ENCODE assay signal across 1 cellular context in the genomic region with DNA sequence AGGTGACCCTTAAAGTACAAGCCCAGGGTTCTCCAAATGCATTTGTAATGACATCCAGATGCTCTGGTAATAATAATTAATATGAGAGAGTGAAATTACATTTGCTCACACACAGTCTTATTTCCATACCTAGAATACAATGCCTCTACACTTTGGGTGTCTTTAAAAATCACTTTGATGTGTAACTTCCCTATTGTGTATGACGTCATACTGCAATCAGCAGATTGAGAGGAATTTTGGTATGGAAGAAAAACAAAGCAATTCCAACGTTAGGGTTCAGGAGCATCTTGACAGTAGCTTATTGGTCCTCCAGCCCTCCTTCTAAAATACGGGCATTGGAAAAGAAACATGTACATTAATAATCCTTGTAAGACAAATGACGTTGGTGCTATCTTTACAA.
TF ChIP-seq lines count a peak whose summit lies in the region.

No MANE protein-coding gene starts in this region.

TF ChIP-seq in HepG2, 621 proteins besides CTCF, POLR2A, EP300 and RAD21 (continued from another document):
- TF ChIP-seq, protein P1, sequence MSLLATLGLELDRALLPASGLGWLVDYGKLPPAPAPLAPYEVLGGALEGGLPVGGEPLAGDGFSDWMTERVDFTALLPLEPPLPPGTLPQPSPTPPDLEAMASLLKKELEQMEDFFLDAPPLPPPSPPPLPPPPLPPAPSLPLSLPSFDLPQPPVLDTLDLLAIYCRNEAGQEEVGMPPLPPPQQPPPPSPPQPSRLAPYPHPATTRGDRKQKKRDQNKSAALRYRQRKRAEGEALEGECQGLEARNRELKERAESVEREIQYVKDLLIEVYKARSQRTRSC (CRISPR knock-in tag; IDR thresholded peaks at IDR 0.05; ENCODE audit: low read depth), result no peak
- TF ChIP-seq TOPORS (CRISPR knock-in tag; IDR thresholded peaks at IDR 0.05) (no peak), ATF7 (IDR thresholded peaks at IDR 0.05) (peak; percentile 98), ATF7 (CRISPR knock-in tag; IDR thresholded peaks at IDR 0.05) (no peak), CREB1 (IDR thresholded peaks at IDR 0.05) (peak; percentile 94), CREB1 (CRISPR knock-in tag; IDR thresholded peaks at IDR 0.05) (no peak)
